ENCODE assay signal across 11 cellular contexts in genomic region chr3:50583897-50584296, GRCh38. TPM values are rescaled to one million over a fixed set of nuclear protein-coding genes. Genes with fewer than 3 reads are reported as not detected.
A peak's percentile ranks its signal among the peaks of the same experiment; 100 is the strongest.
DNase-seq lines count a peak whose midpoint lies in the region; ATAC-seq and TF ChIP-seq lines count a peak whose summit lies in the region.
"Had no signal": no experiment of that assay in that cellular context is flagged by ENCODE, and none has a peak within 500 bp of the region (broad histone marks: within the 10 kb centered on the region; RNA-seq: fewer than 3 reads in every experiment).

No MANE protein-coding gene starts in this region.

- no peak for ATAC-seq in T-helper 17 cell
- ATAC-seq in heart right ventricle, result peak; percentile 62 to 93 (median 74)
- ATAC-seq in sciatic nerve, result peak; percentile 73
- no peak for ATAC-seq in GM18870 (IDR thresholded peaks at IDR 0.05; ENCODE audit: unreplicated experiment)
- ATAC-seq: Panc1 had no signal

- H3K4me3 Mint-ChIP-seq in T-helper 17 cell, result no peak overlapping the region

- peak in 1 of 9 donors; percentile 3 for TF ChIP-seq CTCF in heart right ventricle (IDR thresholded peaks at IDR 0.05)

- no peak overlapping the region for H3K4me3 ChIP-seq in heart right ventricle

- H3K4me1 ChIP-seq in heart right ventricle, result peaks cover 19 to 81% (median 60%) of the 10 kb centered on the region in 9 donors

- H3K36me3 Mint-ChIP-seq in T-helper 17 cell (ENCODE audit: low read depth), result peaks cover 8% of the 10 kb centered on the region

- peak overlapping the region; percentile 79 to 92 (median 86) for H3K27ac ChIP-seq in heart right ventricle
- H3K27ac ChIP-seq: epithelial cell of prostate, VCaP had no signal

- no peaks in the 10 kb centered on the region for H3K27me3 Mint-ChIP-seq in T-helper 17 cell

- H3K27me3 ChIP-seq in heart right ventricle, result no peaks in the 10 kb centered on the region

- DNase-seq in DMS79 (lab: John Stamatoyannopoulos, UW) (peak; percentile 25), T-helper 17 cell (no peak), heart right ventricle (peak; percentile 83 to 86), sciatic nerve (ENCODE audit: low spot score) (peak; percentile 76), NCI-H345 treated with DMSO at 0.1 percent for 48 hours (lab: John Stamatoyannopoulos, UW; ENCODE audit: unreplicated experiment) (no peak)
- DNase-seq in stimulated activated CD4-positive, alpha-beta T cell treated with anti-CD3 and anti-CD28 coated beads, Interleukin-12 subunit alpha, Interleukin-12 subunit beta, amount 100 ng/mL, for 4 hours, result no peak
- no peak for DNase-seq in NK-92 treated with Interleukin-12 subunit alpha and Interleukin-12 subunit beta, amount 100 ng/mL, for 24 hours (lab: John Stamatoyannopoulos, UW)

- intact Hi-C loops in heart right ventricle (cut with DNase I), result loop anchor here in 3 of 10 donors (1.0 to 2.0 kb wide), 3 partner anchors 15 to 17 kb away; partner anchors contain the start of gene HEMK1 (in 1 of the 3)
- intact Hi-C loops in sciatic nerve (cut with DNase I), result no loop called here

- H3K36me3 ChIP-seq in heart right ventricle, result peaks cover 0 to 29% (median 0%) of the 10 kb centered on the region in 9 donors

- H3K9me3 ChIP-seq in T-helper 17 cell (ENCODE audit: control insufficient read depth, low read length, poor library complexity, severe bottlenecking), result no peaks in the 10 kb centered on the region
- H3K9me3 ChIP-seq in heart right ventricle, result no peaks in the 10 kb centered on the region

- peaks cover 50% of the 10 kb centered on the region for H3K4me1 Mint-ChIP-seq in T-helper 17 cell

- peak overlapping the region; percentile 83 for H3K27ac Mint-ChIP-seq in T-helper 17 cell

- WGBS in heart right ventricle, 2 donors, result 30 to 36% methylated on average over 6 of the region's 6 CpGs

RNA-seq across cellular contexts. Expression of gene HEMK1, which starts 14.6 kb away (rescaled TPM):
- total RNA-seq in T-helper 17 cell, result 10 to 100 TPM; 22.7 to 25.1 TPM
- 10 to 100 TPM; 10.6 to 19.0 (median 14.8) TPM for total RNA-seq in heart right ventricle
- 10 to 100 TPM; 13.5 to 17.7 TPM for polyA plus RNA-seq in heart right ventricle
- 21.3 TPM for total RNA-seq in sciatic nerve

RNA-seq across cellular contexts. Expression of gene C3orf18, which starts 16.4 kb away (rescaled TPM):
- 10 to 100 TPM; 15.0 to 17.1 TPM for total RNA-seq in T-helper 17 cell
- 10 to 100 TPM; 31.6 to 49.9 (median 43.4) TPM for total RNA-seq in heart right ventricle
- 10 to 100 TPM; 19.9 to 28.7 TPM for polyA plus RNA-seq in heart right ventricle
- 16.1 TPM for total RNA-seq in sciatic nerve

RNA-seq across cellular contexts. Expression of gene CISH, which starts 27.7 kb away (rescaled TPM):
- total RNA-seq in T-helper 17 cell (10 to 100 TPM; 28.3 to 63.4 TPM), heart right ventricle (100 to 1,000 TPM in 1 of 10 donors, 10 to 100 TPM in 6, 1 to 10 TPM in 3; 5.4 to 131 (median 24.0) TPM), sciatic nerve (10.6 TPM)
- 10 to 100 TPM in 1 of 2 donors, 1 to 10 TPM in 1; 8.9 to 21.1 TPM for polyA plus RNA-seq in heart right ventricle

RNA-seq across cellular contexts. Expression of gene MAPKAPK3, which starts 33.1 kb away (rescaled TPM):
- total RNA-seq in T-helper 17 cell, result 10 to 100 TPM; 44.7 to 49.2 TPM
- 100 to 1,000 TPM; 278 to 496 (median 334) TPM for total RNA-seq in heart right ventricle
- polyA plus RNA-seq in heart right ventricle, result 100 to 1,000 TPM; 134 to 225 TPM
- total RNA-seq in sciatic nerve, result 19.5 TPM

Comparison
In these comparisons a context has a peak if more than half of its experiments do, and no peak if none do; other contexts are left out.
1. DNase-seq: peak in DMS79 (single experiment), heart right ventricle (2 of 2) and sciatic nerve (single experiment); none in T-helper 17 cell (0 of 3), stimulated activated CD4-positive, alpha-beta T cell treated with anti-CD3 and anti-CD28 coated beads, Interleukin-12 subunit alpha, Interleukin-12 subunit beta, amount 100 ng/mL, for 4 hours (single experiment), NCI-H345 treated with DMSO at 0.1 percent for 48 hours (single experiment) and NK-92 treated with Interleukin-12 subunit alpha and Interleukin-12 subunit beta, amount 100 ng/mL, for 24 hours (single experiment).
2. ATAC-seq: peak in heart right ventricle (8 of 8) and sciatic nerve (single experiment); none in T-helper 17 cell (single experiment) and GM18870 (single experiment).